ENCODE assay signal across 10 cellular contexts in the genomic region with DNA sequence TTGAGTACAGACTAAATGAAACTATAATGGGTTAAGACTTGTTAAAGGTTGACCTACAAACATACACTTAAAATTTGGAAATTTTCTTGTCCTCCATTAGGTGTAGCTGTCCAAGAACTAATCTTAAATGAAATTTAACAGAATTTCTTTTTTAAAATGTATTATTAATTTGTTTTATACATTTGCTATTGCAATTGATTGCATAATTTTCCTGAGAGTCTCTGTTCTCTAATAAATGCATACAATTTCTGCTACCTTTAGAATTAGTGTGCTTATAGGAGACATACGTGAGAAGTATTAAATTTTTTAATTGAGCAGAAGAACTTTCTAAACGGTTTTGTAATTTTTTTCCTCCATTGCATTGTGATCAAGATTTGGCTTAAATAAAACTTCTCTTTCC. TPM values are rescaled to one million over a fixed set of nuclear protein-coding genes. Genes with fewer than 3 reads are reported as not detected.
DNase-seq lines count a peak whose midpoint lies in the region; ATAC-seq and TF ChIP-seq lines count a peak whose summit lies in the region.
"Had no signal": no experiment of that assay in that cellular context is flagged by ENCODE, and none has a peak within 500 bp of the region (broad histone marks: within the 10 kb centered on the region; RNA-seq: fewer than 3 reads in every experiment).

No MANE protein-coding gene starts in this region.

- peak overlapping the region; percentile 86 for H3K4me2 ChIP-seq in SK-N-SH
- H3K4me2 ChIP-seq in skeletal muscle satellite cell (ENCODE audit: low read length), result peak overlapping the region; percentile 80

- H3K36me3 ChIP-seq in SK-N-SH (replicated peaks in 1 of 2; ENCODE audit: control insufficient read depth in 1 of 2, insufficient read depth in 2 of 2, low read length in 1 of 2) (peaks cover 0 to 7% of the 10 kb centered on the region in 2 experiments), SK-N-MC (ENCODE audit: insufficient read depth, low read length) (no peaks in the 10 kb centered on the region; the same call in 1 of the 2 replicates), skeletal muscle satellite cell (ENCODE audit: insufficient read depth, low read length) (no peaks in the 10 kb centered on the region)
- H3K36me3 ChIP-seq: neutrophil had no signal

- TF ChIP-seq EP300 in SK-N-SH (IDR thresholded peaks at IDR 0.05; ENCODE audit: borderline replicate concordance in 1 of 2, low read depth in 1 of 2, low read length in 1 of 2), result no peak

- no peak overlapping the region for H3K27ac ChIP-seq in SK-N-SH (ENCODE audit: low read depth in 2 of 2, low read length in 1 of 2)
- no peak overlapping the region for H3K27ac ChIP-seq in SK-N-MC
- H3K27ac ChIP-seq: neutrophil had no signal

- TF ChIP-seq RAD21 in SK-N-SH (IDR thresholded peaks at IDR 0.05; ENCODE audit: low read length), result no peak

- ATAC-seq in SK-N-SH treated with all-trans-retinoic acid at 6 μM for 48 hours (no peak), GM18505 (IDR thresholded peaks at IDR 0.05; ENCODE audit: unreplicated experiment) (no peak), GM21423 (IDR thresholded peaks at IDR 0.05; ENCODE audit: unreplicated experiment) (no peak)
- ATAC-seq: body of pancreas had no signal

- H3K27me3 ChIP-seq in SK-N-SH (ENCODE audit: insufficient read depth) (no peaks in the 10 kb centered on the region), skeletal muscle satellite cell (ENCODE audit: control insufficient read depth, insufficient read depth, low read length) (no peaks in the 10 kb centered on the region)
- H3K27me3 ChIP-seq: body of pancreas had no signal

- H3K9me2 ChIP-seq in SK-N-SH, result no peaks in the 10 kb centered on the region

- H2AFZ ChIP-seq in SK-N-SH (ENCODE audit: low read depth), result peak overlapping the region; percentile 90

- H4K20me1 ChIP-seq in SK-N-SH (ENCODE audit: insufficient read depth), result no peaks in the 10 kb centered on the region

- no peak for TF ChIP-seq POLR2A in GM18505 (IDR thresholded peaks at IDR 0.05; ENCODE audit: borderline replicate concordance, extremely low read depth, insufficient read depth, insufficient read length)
- TF ChIP-seq POLR2A in erythroblast (IDR thresholded peaks at IDR 0.05; ENCODE audit: low read length), result no peak

- peaks cover 4% of the 10 kb centered on the region for H3K79me2 ChIP-seq in SK-N-SH (ENCODE audit: insufficient read depth)

- 72% methylated on average over 2 of the region's 2 CpGs for WGBS in SK-N-SH (ENCODE audit: low lambda C conversion rate)

- peaks cover 5% of the 10 kb centered on the region for H3F3A ChIP-seq in SK-N-SH (replicated peaks; ENCODE audit: insufficient read depth)

- POLR2A ChIA-PET in SK-N-SH (lab: Yijun Ruan, JAX), result interaction anchor here (2.0 kb wide), 1 partner anchor 152 kb away, joined by 5 read pairs; a partner anchor contains a TSS

- H3K9me3 ChIP-seq in SK-N-SH (no peaks in the 10 kb centered on the region), SK-N-MC (ENCODE audit: low read depth, low read length) (no peaks in the 10 kb centered on the region), skeletal muscle satellite cell (replicated peaks; ENCODE audit: low read length) (no peaks in the 10 kb centered on the region)
- H3K9me3 ChIP-seq: body of pancreas, neutrophil had no signal

- CTCF ChIA-PET in SK-N-SH (lab: Yijun Ruan, JAX), result interaction anchor here (0.6 to 2.6 kb wide), 4 partner anchors 9 to 490 kb away, joined by 3 to 10 read pairs (median 3); no protein-coding TSS in a partner anchor

- peak overlapping the region; percentile 93 to 95; a peak in 2 of 4 replicates for H3K4me3 ChIP-seq in SK-N-SH (ENCODE audit: low read depth in 2 of 2, low read length in 1 of 2)
- H3K4me3 ChIP-seq in SK-N-MC, result peak overlapping the region; percentile 81
- H3K4me3 ChIP-seq in fibroblast of pulmonary artery (replicated peaks; ENCODE audit: low read depth, low read length), result peak overlapping the region; percentile 90
- H3K4me3 ChIP-seq in skeletal muscle satellite cell (ENCODE audit: low read length), result peak overlapping the region; percentile 75

- H3K9ac ChIP-seq in SK-N-SH (no peak overlapping the region; the same call in 1 of the 2 replicates), SK-N-MC (ENCODE audit: insufficient read length) (peak overlapping the region; percentile 1), skeletal muscle satellite cell (ENCODE audit: low read depth, low read length) (no peak overlapping the region)

- peaks cover 0 to 8% of the 10 kb centered on the region in 2 experiments; a peak in 3 of 4 replicates for H3K4me1 ChIP-seq in SK-N-SH (ENCODE audit: control insufficient read depth in 1 of 2, insufficient read depth in 2 of 2, low read depth in 1 of 2, low read length in 1 of 2)
- peaks cover 6% of the 10 kb centered on the region for H3K4me1 ChIP-seq in skeletal muscle satellite cell (ENCODE audit: control insufficient read depth, insufficient read depth, low read length)

- no peak for DNase-seq in SK-N-SH
- no peak for DNase-seq in SK-N-MC (ENCODE audit: low read depth, low spot score)
- DNase-seq in fibroblast of pulmonary artery (ENCODE audit: low read depth), result no peak
- no peak for DNase-seq in erythroblast (lab: John Stamatoyannopoulos, UW)
- DNase-seq: body of pancreas had no signal

- TF ChIP-seq CTCF in SK-N-SH (IDR thresholded peaks at IDR 0.05) (no peak), fibroblast of pulmonary artery (IDR thresholded peaks at IDR 0.05; ENCODE audit: low read length, missing control alignments) (no peak)

TF ChIP-seq in SK-N-SH, 30 proteins besides CTCF, POLR2A, EP300 and RAD21:
- TF ChIP-seq SMC3 (IDR thresholded peaks at IDR 0.05; ENCODE audit: low read depth, low read length) (no peak), FOSL2 (IDR thresholded peaks at IDR 0.05; ENCODE audit: borderline replicate concordance, low read depth) (no peak), NRF1 (IDR thresholded peaks at IDR 0.05; ENCODE audit: low read depth, low read length) (no peak), TEAD4 (IDR thresholded peaks at IDR 0.05; ENCODE audit: borderline replicate concordance, insufficient read depth) (no peak)

TF ChIP-seq in SK-N-SH treated with all-trans-retinoic acid at 6 μM for 48 hours, 23 proteins besides CTCF, POLR2A, EP300 and RAD21:
- TF ChIP-seq BACH2 (CRISPR knock-in tag; IDR thresholded peaks at IDR 0.05; ENCODE audit: borderline replicate concordance) (no peak), TCF4 (CRISPR knock-in tag; IDR thresholded peaks at IDR 0.05; ENCODE audit: borderline replicate concordance) (no peak), CSDC2 (CRISPR knock-in tag; IDR thresholded peaks at IDR 0.05) (no peak), ZFP3 (CRISPR knock-in tag; IDR thresholded peaks at IDR 0.05) (no peak), ZC3H10 (CRISPR knock-in tag; IDR thresholded peaks at IDR 0.05) (no peak), ZNF8 (CRISPR knock-in tag; IDR thresholded peaks at IDR 0.05) (no peak), GLIS3 (CRISPR knock-in tag; IDR thresholded peaks at IDR 0.05) (no peak), ESRRG (CRISPR knock-in tag; IDR thresholded peaks at IDR 0.05) (no peak), RARB (CRISPR knock-in tag; IDR thresholded peaks at IDR 0.05) (no peak)
- TF ChIP-seq, protein P1, sequence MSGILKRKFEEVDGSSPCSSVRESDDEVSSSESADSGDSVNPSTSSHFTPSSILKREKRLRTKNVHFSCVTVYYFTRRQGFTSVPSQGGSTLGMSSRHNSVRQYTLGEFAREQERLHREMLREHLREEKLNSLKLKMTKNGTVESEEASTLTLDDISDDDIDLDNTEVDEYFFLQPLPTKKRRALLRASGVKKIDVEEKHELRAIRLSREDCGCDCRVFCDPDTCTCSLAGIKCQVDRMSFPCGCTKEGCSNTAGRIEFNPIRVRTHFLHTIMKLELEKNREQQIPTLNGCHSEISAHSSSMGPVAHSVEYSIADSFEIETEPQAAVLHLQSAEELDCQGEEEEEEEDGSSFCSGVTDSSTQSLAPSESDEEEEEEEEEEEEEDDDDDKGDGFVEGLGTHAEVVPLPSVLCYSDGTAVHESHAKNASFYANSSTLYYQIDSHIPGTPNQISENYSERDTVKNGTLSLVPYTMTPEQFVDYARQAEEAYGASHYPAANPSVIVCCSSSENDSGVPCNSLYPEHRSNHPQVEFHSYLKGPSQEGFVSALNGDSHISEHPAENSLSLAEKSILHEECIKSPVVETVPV (CRISPR knock-in tag; IDR thresholded peaks at IDR 0.05), result no peak
- TF ChIP-seq, protein P2, sequence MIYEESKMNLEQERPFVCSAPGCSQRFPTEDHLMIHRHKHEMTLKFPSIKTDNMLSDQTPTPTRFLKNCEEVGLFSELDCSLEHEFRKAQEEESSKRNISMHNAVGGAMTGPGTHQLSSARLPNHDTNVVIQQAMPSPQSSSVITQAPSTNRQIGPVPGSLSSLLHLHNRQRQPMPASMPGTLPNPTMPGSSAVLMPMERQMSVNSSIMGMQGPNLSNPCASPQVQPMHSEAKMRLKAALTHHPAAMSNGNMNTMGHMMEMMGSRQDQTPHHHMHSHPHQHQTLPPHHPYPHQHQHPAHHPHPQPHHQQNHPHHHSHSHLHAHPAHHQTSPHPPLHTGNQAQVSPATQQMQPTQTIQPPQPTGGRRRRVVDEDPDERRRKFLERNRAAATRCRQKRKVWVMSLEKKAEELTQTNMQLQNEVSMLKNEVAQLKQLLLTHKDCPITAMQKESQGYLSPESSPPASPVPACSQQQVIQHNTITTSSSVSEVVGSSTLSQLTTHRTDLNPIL (CRISPR knock-in tag; IDR thresholded peaks at IDR 0.05; ENCODE audit: low read depth), result no peak
- TF ChIP-seq, protein P3, sequence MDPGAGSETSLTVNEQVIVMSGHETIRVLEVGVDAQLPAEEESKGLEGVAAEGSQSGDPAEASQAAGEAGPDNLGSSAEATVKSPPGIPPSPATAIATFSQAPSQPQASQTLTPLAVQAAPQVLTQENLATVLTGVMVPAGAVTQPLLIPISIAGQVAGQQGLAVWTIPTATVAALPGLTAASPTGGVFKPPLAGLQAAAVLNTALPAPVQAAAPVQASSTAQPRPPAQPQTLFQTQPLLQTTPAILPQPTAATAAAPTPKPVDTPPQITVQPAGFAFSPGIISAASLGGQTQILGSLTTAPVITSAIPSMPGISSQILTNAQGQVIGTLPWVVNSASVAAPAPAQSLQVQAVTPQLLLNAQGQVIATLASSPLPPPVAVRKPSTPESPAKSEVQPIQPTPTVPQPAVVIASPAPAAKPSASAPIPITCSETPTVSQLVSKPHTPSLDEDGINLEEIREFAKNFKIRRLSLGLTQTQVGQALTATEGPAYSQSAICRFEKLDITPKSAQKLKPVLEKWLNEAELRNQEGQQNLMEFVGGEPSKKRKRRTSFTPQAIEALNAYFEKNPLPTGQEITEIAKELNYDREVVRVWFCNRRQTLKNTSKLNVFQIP (CRISPR knock-in tag; IDR thresholded peaks at IDR 0.05; ENCODE audit: borderline replicate concordance, low read depth), result no peak

RNA-seq across cellular contexts. Expression of a gene that starts 1.5 kb away (rescaled TPM):
- polyA plus RNA-seq in SK-N-SH (2012; rRNA removed), result 2.6 and 3.4 TPM in 2 replicates
- 3.5 and 4.0 TPM in 2 replicates for polyA plus RNA-seq in SK-N-SH (2012; cell fraction: cytosol; rRNA removed)
- 3.0 and 6.1 TPM in 2 replicates for polyA plus RNA-seq in SK-N-SH (2012; cell fraction: nucleus; rRNA removed)
- 8.5 and 12.9 TPM in 2 replicates for total RNA-seq in skeletal muscle satellite cell (2012; rRNA removed)
